7 cellular contexts compared by ENCODE assay signal in genomic region chr17:82458885-82459424, GRCh38. TPM values are rescaled to one million over a fixed set of nuclear protein-coding genes. Genes with fewer than 3 reads are reported as not detected.
DNase-seq lines count a peak whose midpoint lies in the region; ATAC-seq and TF ChIP-seq lines count a peak whose summit lies in the region.

No MANE protein-coding gene starts in this region.

- peaks cover 3 to 24% of the 10 kb centered on the region in 2 donors for H3K36me3 ChIP-seq in esophagus (ENCODE audit: control insufficient read depth in 2 of 2, insufficient read depth in 2 of 2, low read length in 1 of 2)

- 0% methylated on average over 59 to 62 of the region's 62 CpGs for WGBS in esophagus, 2 donors

- H3K27ac ChIP-seq in esophagus (ENCODE audit: low read depth in 2 of 2, low read length in 1 of 2) = peak overlapping the region; percentile 88

- peak overlapping the region; percentile 87 for H3K4me3 ChIP-seq in GM08714 (ENCODE audit: low read length)
- H3K4me3 ChIP-seq in esophagus (ENCODE audit: low read depth in 1 of 2, low read length in 2 of 2) = peak overlapping the region; percentile 76 to 92

- H3K9me3 ChIP-seq in T-helper 17 cell (ENCODE audit: control insufficient read depth, low read length, poor library complexity, severe bottlenecking) (no peaks in the 10 kb centered on the region), esophagus (ENCODE audit: control insufficient read depth in 2 of 2, insufficient read depth in 1 of 2, low read depth in 1 of 2, low read length in 1 of 2) (no peaks in the 10 kb centered on the region)

- intact Hi-C loops in natural killer cell (cut with micrococcal nuclease) = loop anchor here (1.0 to 2.0 kb wide), 2 partner anchors 9 to 40 kb away; partner anchors contain the start of genes CYBC1, HEXD and OGFOD3

- H3K36me3 Mint-ChIP-seq in T-helper 17 cell (ENCODE audit: low read depth) (peaks cover 6% of the 10 kb centered on the region), natural killer cell (peaks cover under 1% of the 10 kb centered on the region)

- H3K9me3 Mint-ChIP-seq in natural killer cell = no peaks in the 10 kb centered on the region

- H3K27ac Mint-ChIP-seq in T-helper 17 cell = peak overlapping the region; percentile 90
- H3K27ac Mint-ChIP-seq in natural killer cell = peak overlapping the region; percentile 97 to 99

- peak; percentile 26 for ATAC-seq in HG02610 (IDR thresholded peaks at IDR 0.05; ENCODE audit: unreplicated experiment)
- ATAC-seq in T-helper 17 cell = no peak
- peak in 2 of 3 donors; percentile 7 to 36 for ATAC-seq in natural killer cell
- ATAC-seq in GM19035 (IDR thresholded peaks at IDR 0.05; ENCODE audit: unreplicated experiment) = no peak

- peak overlapping the region; percentile 93 for H3K4me3 Mint-ChIP-seq in T-helper 17 cell
- H3K4me3 Mint-ChIP-seq in natural killer cell = peak overlapping the region; percentile 96

- peaks cover 0 to 8% of the 10 kb centered on the region in 2 donors for H3K4me1 ChIP-seq in esophagus (ENCODE audit: control insufficient read depth in 2 of 2, insufficient read depth in 2 of 2, low read length in 1 of 2)

- peak in 2 of 3 donors; percentile 18 to 25 for DNase-seq in T-helper 17 cell
- peak; percentile 58 for DNase-seq in natural killer cell
- DNase-seq in cerebellar cortex (ENCODE audit: low spot score) = no peak

- H3K27me3 Mint-ChIP-seq in T-helper 17 cell = no peaks in the 10 kb centered on the region
- no peaks in the 10 kb centered on the region for H3K27me3 Mint-ChIP-seq in natural killer cell (ENCODE audit: low read depth in 2 of 2)

- H3K4me1 Mint-ChIP-seq in T-helper 17 cell (peaks cover 34% of the 10 kb centered on the region), natural killer cell (peaks cover 35 to 44% of the 10 kb centered on the region in 2 donors)

- no peaks in the 10 kb centered on the region for H3K27me3 ChIP-seq in esophagus (ENCODE audit: control insufficient read depth in 1 of 2, insufficient read depth in 2 of 2, low read length in 2 of 2)

- TF ChIP-seq CTCF in natural killer cell (IDR thresholded peaks at IDR 0.05) = no peak

RNA-seq across cellular contexts. Expression of gene NARF, which starts 0.4 kb away (rescaled TPM):
- total RNA-seq in T-helper 17 cell (10 to 100 TPM; 86.2 to 94.4 TPM), natural killer cell (100 to 1,000 TPM; 130 to 203 (median 158) TPM)
- 10 to 100 TPM; 31.1 to 53.3 TPM for polyA plus RNA-seq in esophagus

RNA-seq across cellular contexts. Expression of gene CYBC1, which starts 8.4 kb away (rescaled TPM):
- total RNA-seq in T-helper 17 cell (100 to 1,000 TPM; 110 to 121 TPM), natural killer cell (100 to 1,000 TPM; 168 to 219 (median 192) TPM)
- polyA plus RNA-seq in esophagus = 10 to 100 TPM; 27.5 to 28.1 TPM

RNA-seq across cellular contexts. Expression of gene OGFOD3, which starts 40.6 kb away (rescaled TPM):
- total RNA-seq in T-helper 17 cell = 10 to 100 TPM; 15.8 to 16.5 TPM
- 10 to 100 TPM; 11.4 to 11.6 TPM for polyA plus RNA-seq in esophagus
- 10 to 100 TPM; 21.6 to 28.6 (median 23.3) TPM for total RNA-seq in natural killer cell

RNA-seq across cellular contexts. Expression of gene HEXD, which starts 40.8 kb away (rescaled TPM):
- 10 to 100 TPM; 32.2 to 33.4 TPM for total RNA-seq in T-helper 17 cell
- 10 to 100 TPM; 24.0 to 46.5 TPM for polyA plus RNA-seq in esophagus
- 10 to 100 TPM; 35.7 to 57.4 (median 51.5) TPM for total RNA-seq in natural killer cell

Comparison
In these comparisons a context has a peak if more than half of its experiments do, and no peak if none do; other contexts are left out.
1. ATAC-seq: peak in HG02610 (single experiment) and natural killer cell (2 of 3); none in T-helper 17 cell (single experiment) and GM19035 (single experiment).